In the genomic region with DNA sequence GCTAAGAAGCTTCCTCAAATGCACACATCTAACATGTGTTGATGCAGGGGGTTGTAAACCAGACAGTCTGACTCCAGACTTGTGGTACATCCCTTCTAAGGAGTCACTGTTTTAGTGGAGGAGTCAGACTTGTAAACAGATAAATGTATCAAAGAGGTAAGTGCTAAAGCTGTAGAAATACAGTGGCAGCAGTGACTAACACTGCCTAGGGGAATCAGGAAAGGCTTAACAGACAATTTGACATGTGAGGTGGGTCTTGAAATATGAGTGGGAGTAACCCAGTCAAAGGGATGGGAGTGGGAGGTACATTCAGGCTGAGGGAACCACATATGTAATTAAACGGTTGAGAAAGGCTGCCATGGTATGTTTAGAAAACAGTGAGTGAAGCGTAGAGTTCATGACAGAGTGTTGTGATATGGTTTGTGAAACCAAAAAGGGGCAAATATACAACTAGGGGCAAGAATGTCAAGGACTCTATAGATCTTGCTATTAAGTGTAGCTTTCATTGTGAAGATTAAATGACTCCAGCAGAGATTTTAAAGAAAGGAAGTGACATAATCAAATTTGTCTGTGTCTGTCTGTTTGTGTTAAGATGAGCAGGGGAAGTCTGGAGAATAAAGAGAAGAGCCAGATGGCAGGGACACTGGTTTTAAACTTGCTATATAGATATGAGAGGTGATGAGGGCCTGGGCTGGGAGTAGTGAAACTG, we compare ENCODE assay signal across 1 cellular context.
TF ChIP-seq lines count a peak whose summit lies in the region.

No MANE protein-coding gene starts in this region.

TF ChIP-seq in GM12878, 131 proteins besides CTCF, POLR2A, EP300 and RAD21 (continued from another document):
- TF ChIP-seq MLLT1 (IDR thresholded peaks at IDR 0.05): no peak
- TF ChIP-seq FOS (IDR thresholded peaks at IDR 0.05; ENCODE audit: borderline replicate concordance, extremely low read depth, insufficient read length): no peak
- no peak for TF ChIP-seq TCF3 (IDR thresholded peaks at IDR 0.05; ENCODE audit: borderline replicate concordance, insufficient read depth, low read depth, low read length)
- no peak for TF ChIP-seq YY1 (IDR thresholded peaks at IDR 0.05; ENCODE audit: low read depth, low read length)
- no peak for TF ChIP-seq NFIC (IDR thresholded peaks at IDR 0.05; ENCODE audit: low read depth, low read length)
- TF ChIP-seq TCF7 (IDR thresholded peaks at IDR 0.05; ENCODE audit: borderline replicate concordance): no peak
- TF ChIP-seq CHD1 (IDR thresholded peaks at IDR 0.05; ENCODE audit: low read depth, low read length): no peak
